In the genomic region with DNA sequence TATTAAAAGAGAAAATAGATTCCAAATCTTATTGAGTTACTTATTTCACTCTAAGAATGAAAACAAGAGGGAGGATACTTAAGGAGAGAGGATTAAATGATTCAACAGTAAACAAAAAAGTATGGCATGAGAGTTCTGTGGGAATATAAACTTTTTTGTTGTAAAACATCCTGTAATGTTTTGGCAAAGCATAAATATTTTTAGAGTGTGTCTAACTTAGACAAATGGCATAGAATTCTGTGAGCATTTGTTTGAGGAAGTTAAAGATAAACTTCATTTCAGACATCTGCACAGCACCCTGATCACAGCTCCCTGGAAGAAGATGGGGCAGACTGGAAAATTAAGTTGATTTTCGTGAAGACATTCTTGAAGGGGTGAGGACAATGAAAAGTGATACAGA, we compare ENCODE assay signal across 14 cellular contexts.
"Had no signal": no experiment of that assay in that cellular context is flagged by ENCODE, and none has a peak within 500 bp of the region (broad histone marks: within the 10 kb centered on the region; RNA-seq: fewer than 3 reads in every experiment).

No MANE protein-coding gene starts in this region.

- ATAC-seq: foreskin keratinocyte; left cardiac atrium; naive thymus-derived CD4-positive, alpha-beta T cell had no signal

- H3K27me3 Mint-ChIP-seq: naive thymus-derived CD4-positive, alpha-beta T cell had no signal

- DNase-seq: effector memory CD4-positive, alpha-beta T cell; foreskin keratinocyte; kidney; left cardiac atrium; left ventricle myocardium inferior; mesendoderm; naive thymus-derived CD4-positive, alpha-beta T cell; small intestine; stimulated activated CD4-positive, alpha-beta T cell treated with anti-CD3 and anti-CD28 coated beads, Interleukin-12 subunit alpha, Interleukin-12 subunit beta, amount 100 ng/mL, for 4 hours; stimulated activated CD4-positive, alpha-beta T cell treated with anti-CD3 and anti-CD28 coated beads, Interleukin-2, amount 100 ng/mL, for 48 hours; stimulated activated naive CD4-positive, alpha-beta T cell treated with Interleukin-2 at 50 U/mL for 16 hours; tibial artery; upper lobe of left lung; uterus had no signal

- H3K4me3 Mint-ChIP-seq: naive thymus-derived CD4-positive, alpha-beta T cell had no signal

- H3K36me3 Mint-ChIP-seq: naive thymus-derived CD4-positive, alpha-beta T cell had no signal

- H3K27ac Mint-ChIP-seq: naive thymus-derived CD4-positive, alpha-beta T cell had no signal
